13 cellular contexts compared by ENCODE assay signal in the genomic region with DNA sequence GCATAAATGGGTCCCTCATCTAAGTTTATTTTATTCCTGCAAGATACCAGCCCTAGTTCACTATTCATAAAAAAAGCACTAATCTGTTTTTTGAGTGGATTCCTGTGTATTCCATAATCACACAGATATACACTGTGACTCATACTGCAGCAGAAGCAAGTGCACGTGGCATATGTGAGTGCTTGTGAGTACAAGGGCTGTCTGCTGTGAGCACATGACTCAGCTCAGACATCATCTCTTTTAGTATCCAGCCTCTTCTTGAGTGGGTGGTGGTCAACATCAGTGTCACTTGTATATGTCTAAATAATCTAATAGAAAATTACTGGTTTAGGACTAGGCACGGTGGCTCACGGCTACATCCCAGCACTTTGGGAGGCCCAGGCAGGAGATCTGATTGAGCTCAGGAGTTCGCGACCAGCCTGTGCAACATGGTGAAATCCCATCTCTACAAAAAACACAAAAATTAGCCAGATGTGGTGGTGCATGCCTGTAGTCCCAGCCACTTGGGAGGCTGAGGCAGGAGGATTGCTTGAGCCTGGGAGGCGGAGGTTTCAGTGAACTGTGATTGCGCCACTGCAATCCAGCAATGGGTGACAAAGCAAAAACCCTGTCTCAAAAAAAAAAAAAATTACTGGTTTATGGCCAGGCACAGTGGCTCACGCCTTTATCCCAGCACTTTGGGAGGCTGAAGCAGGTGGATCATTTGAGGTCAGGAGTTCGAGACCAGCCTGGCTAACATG. TPM values are rescaled to one million over a fixed set of nuclear protein-coding genes. Genes with fewer than 3 reads are reported as not detected.
DNase-seq lines count a peak whose midpoint lies in the region; ATAC-seq, FAIRE-seq and TF ChIP-seq lines count a peak whose summit lies in the region.
"Had no signal": no experiment of that assay in that cellular context is flagged by ENCODE, and none has a peak within 500 bp of the region (broad histone marks: within the 10 kb centered on the region; RNA-seq: fewer than 3 reads in every experiment).

No MANE protein-coding gene starts in this region.

- TF ChIP-seq CTCF in left ventricle myocardium inferior (IDR thresholded peaks at IDR 0.05; ENCODE audit: borderline replicate concordance) (no peak), astrocyte (IDR thresholded peaks at IDR 0.05; ENCODE audit: insufficient read depth, low read depth, low read length) (no peak), hepatocyte (IDR thresholded peaks at IDR 0.05; ENCODE audit: poor library complexity) (no peak), thoracic aorta (IDR thresholded peaks at IDR 0.05) (no peak)

- H3K27ac Mint-ChIP-seq in astrocyte (ENCODE audit: unreplicated experiment): peak overlapping the region; percentile 99
- H3K27ac Mint-ChIP-seq: activated CD4-positive, alpha-beta T cell treated with anti-CD3 and anti-CD28 coated beads, Interleukin-2, amount 10 ng/mL, durations not matched to agents 7 days and 5 days had no signal

- H2AFZ ChIP-seq in astrocyte (ENCODE audit: low read depth, low read length): no peak overlapping the region
- no peak overlapping the region for H2AFZ ChIP-seq in hepatocyte

- H3K4me1 ChIP-seq in left ventricle myocardium inferior: peaks cover 7% of the 10 kb centered on the region
- peaks cover 15% of the 10 kb centered on the region for H3K4me1 ChIP-seq in astrocyte (ENCODE audit: insufficient read depth, low read length)
- H3K4me1 ChIP-seq in hepatocyte (ENCODE audit: insufficient read depth): peaks cover 3% of the 10 kb centered on the region
- H3K4me1 ChIP-seq in thoracic aorta (ENCODE audit: control insufficient read depth in 1 of 2, low read depth in 2 of 2): no peaks in the 10 kb centered on the region
- H3K4me1 ChIP-seq: BLaER1, body of pancreas, tibial artery had no signal

- H3K79me2 ChIP-seq in astrocyte (ENCODE audit: insufficient read depth, low read length) (no peaks in the 10 kb centered on the region), hepatocyte (no peaks in the 10 kb centered on the region)

- H3K27ac ChIP-seq in left ventricle myocardium inferior (replicated peaks): no peak overlapping the region
- H3K27ac ChIP-seq in astrocyte (ENCODE audit: low read depth, low read length): peak overlapping the region; percentile 94
- H3K27ac ChIP-seq in hepatocyte: peak overlapping the region; percentile 90
- no peak overlapping the region for H3K27ac ChIP-seq in thoracic aorta
- H3K27ac ChIP-seq: BLaER1, body of pancreas, tibial artery had no signal

- 83% methylated on average over 9 of the region's 9 CpGs for WGBS in hepatocyte (ENCODE audit: low lambda C conversion rate, missing lambda C conversion rate)

- H3K36me3 Mint-ChIP-seq in astrocyte (ENCODE audit: low read depth, unreplicated experiment): peaks cover 6% of the 10 kb centered on the region

- H4K20me1 ChIP-seq in astrocyte (ENCODE audit: insufficient read depth, low read length) (peaks cover 11% of the 10 kb centered on the region), hepatocyte (ENCODE audit: insufficient read depth, poor library complexity, severe bottlenecking) (no peaks in the 10 kb centered on the region)

- H3K36me3 ChIP-seq in left ventricle myocardium inferior (peaks cover 46% of the 10 kb centered on the region), astrocyte (ENCODE audit: insufficient read depth, low read length) (no peaks in the 10 kb centered on the region), hepatocyte (replicated peaks; ENCODE audit: insufficient read depth, low read depth) (no peaks in the 10 kb centered on the region), thoracic aorta (peaks cover 27% of the 10 kb centered on the region)

- no peaks in the 10 kb centered on the region for H3K27me3 Mint-ChIP-seq in astrocyte (ENCODE audit: low read depth, unreplicated experiment)
- H3K27me3 Mint-ChIP-seq: activated CD4-positive, alpha-beta T cell treated with anti-CD3 and anti-CD28 coated beads, Interleukin-2, amount 10 ng/mL, durations not matched to agents 7 days and 5 days had no signal

- DNase-seq in cardiac septum (ENCODE audit: low spot score): peak; percentile 56
- no peak for DNase-seq in left ventricle myocardium inferior
- peak; percentile 99 for DNase-seq in astrocyte (ENCODE audit: low read depth)
- DNase-seq in hepatocyte (ENCODE audit: low spot score): peak; percentile 78
- no peak for DNase-seq in thoracic aorta (ENCODE audit: low spot score)
- no peak for DNase-seq in NCI-H1417 treated with DMSO at 0.1 percent for 48 hours (lab: John Stamatoyannopoulos, UW)
- DNase-seq: activated CD4-positive, alpha-beta T cell treated with anti-CD3 and anti-CD28 coated beads, Interleukin-2, amount 10 ng/mL, durations not matched to agents 7 days and 5 days; body of pancreas; tibial artery had no signal

- no peak overlapping the region for H3K4me3 ChIP-seq in left ventricle myocardium inferior
- H3K4me3 ChIP-seq in astrocyte (ENCODE audit: insufficient read depth, low read depth, low read length): no peak overlapping the region
- no peak overlapping the region for H3K4me3 ChIP-seq in hepatocyte
- no peak overlapping the region for H3K4me3 ChIP-seq in thoracic aorta
- H3K4me3 ChIP-seq: BLaER1, body of pancreas, tibial artery had no signal

- no peaks in the 10 kb centered on the region for H3K9me3 Mint-ChIP-seq in astrocyte (ENCODE audit: unreplicated experiment)
- H3K9me3 Mint-ChIP-seq: activated CD4-positive, alpha-beta T cell treated with anti-CD3 and anti-CD28 coated beads, Interleukin-2, amount 10 ng/mL, durations not matched to agents 7 days and 5 days had no signal

- H3K9me2 ChIP-seq in hepatocyte (replicated peaks; ENCODE audit: insufficient read depth): no peaks in the 10 kb centered on the region

- H3K9me3 ChIP-seq in left ventricle myocardium inferior (replicated peaks): no peaks in the 10 kb centered on the region
- no peaks in the 10 kb centered on the region for H3K9me3 ChIP-seq in astrocyte (ENCODE audit: insufficient read depth, low read depth, low read length)
- H3K9me3 ChIP-seq in hepatocyte (ENCODE audit: low read depth): no peaks in the 10 kb centered on the region
- H3K9me3 ChIP-seq in thoracic aorta: no peaks in the 10 kb centered on the region
- H3K9me3 ChIP-seq: BLaER1, body of pancreas, tibial artery had no signal

- ATAC-seq in thoracic aorta (ENCODE audit: insufficient number of reproducible peaks, low FRiP score, low read depth) (peak; percentile 51), HG02678 (IDR thresholded peaks at IDR 0.05; ENCODE audit: unreplicated experiment) (no peak), HG03565 (IDR thresholded peaks at IDR 0.05; ENCODE audit: unreplicated experiment) (no peak)
- ATAC-seq: body of pancreas had no signal

- intact Hi-C loops in cardiac septum (cut with DNase I) (no loop called here), left ventricle myocardium inferior (cut with micrococcal nuclease) (no loop called here)

- no peak overlapping the region for H3K4me3 Mint-ChIP-seq in astrocyte (ENCODE audit: unreplicated experiment)
- H3K4me3 Mint-ChIP-seq: activated CD4-positive, alpha-beta T cell treated with anti-CD3 and anti-CD28 coated beads, Interleukin-2, amount 10 ng/mL, durations not matched to agents 7 days and 5 days had no signal

- peak overlapping the region; percentile 79 for H3K9ac ChIP-seq in astrocyte (ENCODE audit: low read length)
- H3K9ac ChIP-seq: BLaER1 had no signal

- H3K4me2 ChIP-seq in astrocyte (ENCODE audit: low read length) (peak overlapping the region; percentile 66), hepatocyte (no peak overlapping the region)
- H3K4me2 ChIP-seq: BLaER1 had no signal

- H3K4me1 Mint-ChIP-seq in astrocyte (ENCODE audit: low read depth, unreplicated experiment): peaks cover 18% of the 10 kb centered on the region

- FAIRE-seq in astrocyte (lab: Jason Lieb, UNC): no peak
- FAIRE-seq: islet of Langerhans had no signal

- H3K27me3 ChIP-seq in left ventricle myocardium inferior (ENCODE audit: low read depth) (no peaks in the 10 kb centered on the region), astrocyte (ENCODE audit: insufficient read depth, low read length) (no peaks in the 10 kb centered on the region), hepatocyte (no peaks in the 10 kb centered on the region), thoracic aorta (replicated peaks; ENCODE audit: insufficient read depth) (no peaks in the 10 kb centered on the region)
- H3K27me3 ChIP-seq: BLaER1, body of pancreas, tibial artery had no signal

RNA-seq across cellular contexts. Expression of gene NIPA2, which starts 49.8 kb away (rescaled TPM):
- total RNA-seq in cardiac septum (24.3 TPM), left ventricle myocardium inferior (21.4 TPM), astrocyte (101 and 103 TPM in 2 replicates), hepatocyte (77.2 and 79.1 TPM in 2 replicates), thoracic aorta (10 to 100 TPM; 40.5 to 42.1 TPM)
- 48.7 and 52.7 TPM in 2 replicates for polyA plus RNA-seq in hepatocyte

Comparison
In these comparisons a context has a peak if more than half of its experiments do, and no peak if none do; other contexts are left out.
1. DNase-seq: peak in cardiac septum (single experiment), astrocyte (single experiment) and hepatocyte (single experiment); none in left ventricle myocardium inferior (single experiment), thoracic aorta (single experiment) and NCI-H1417 treated with DMSO at 0.1 percent for 48 hours (single experiment).
2. H3K27ac ChIP-seq: peak in astrocyte (single experiment) and hepatocyte (single experiment); none in left ventricle myocardium inferior (single experiment) and thoracic aorta (0 of 2).